Comparison of ENCODE assay signal across 24 cellular contexts in the genomic region with DNA sequence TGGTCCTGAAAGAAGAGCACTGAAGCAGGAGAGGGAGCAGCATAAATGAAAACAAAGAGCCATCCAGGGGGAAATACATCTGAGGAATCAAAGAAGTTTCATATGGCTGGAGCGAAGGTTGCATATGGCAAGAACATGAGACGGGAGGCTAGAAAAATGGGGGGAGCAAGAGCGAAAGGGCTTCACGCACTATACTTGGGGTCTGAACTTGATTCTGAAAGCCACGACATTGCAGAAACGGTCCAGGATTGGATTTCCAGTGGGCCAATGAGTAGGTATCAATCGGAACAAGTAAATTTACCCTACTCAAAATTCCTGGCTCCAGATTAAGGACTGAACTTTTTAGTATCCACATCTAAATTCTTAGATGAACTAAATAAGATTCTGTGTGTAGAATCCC.
"Had no signal": no experiment of that assay in that cellular context is flagged by ENCODE, and none has a peak within 500 bp of the region (broad histone marks: within the 10 kb centered on the region; RNA-seq: fewer than 3 reads in every experiment).

No MANE protein-coding gene starts in this region.

- H3K27me3 ChIP-seq: brain microvascular endothelial cell, heart left ventricle, right atrium auricular region, suprapubic skin, tibial artery had no signal

- H3K4me3 ChIP-seq: heart left ventricle, right atrium auricular region, suprapubic skin, tibial artery had no signal

- H3K4me3 Mint-ChIP-seq: activated T-cell treated with anti-CD3 and anti-CD28 coated beads, Interleukin-2, amount 50 U/mL, for 24 hours; endodermal cell; stimulated activated naive B cell treated with anti-CD40 and anti-IgM and Interleukin-4, amounts not matched to agents 10 μg/mL and 1 μg/mL and 100 μg/mL, for 72 hours; T-helper 2 cell treated with Interferon-gamma antibody and Interleukin-4, amounts not matched to agents 5 μg/mL and 100 μg/mL, for 36 hours had no signal

- H3K27ac ChIP-seq: brain microvascular endothelial cell, heart left ventricle, right atrium auricular region, suprapubic skin, tibial artery, VCaP had no signal

- H3K9me3 Mint-ChIP-seq: activated T-cell treated with anti-CD3 and anti-CD28 coated beads, Interleukin-2, amount 50 U/mL, for 24 hours; endodermal cell; stimulated activated naive B cell treated with anti-CD40 and anti-IgM and Interleukin-4, amounts not matched to agents 10 μg/mL and 1 μg/mL and 100 μg/mL, for 72 hours; T-helper 2 cell treated with Interferon-gamma antibody and Interleukin-4, amounts not matched to agents 5 μg/mL and 100 μg/mL, for 36 hours had no signal

- DNase-seq: activated CD4-positive, alpha-beta T cell treated with anti-CD3 and anti-CD28 coated beads for 48 hours; activated CD4-positive, alpha-beta T cell treated with anti-CD3 and anti-CD28 coated beads, Interleukin-2, amount 50 U/mL, for 48 hours; activated CD8-positive, alpha-beta memory T cell treated with anti-CD3 and anti-CD28 coated beads for 24 hours; activated gamma-delta T cell; activated naive CD4-positive, alpha-beta T cell treated with anti-CD3 and anti-CD28 coated beads, Interleukin-2, amount 50 U/mL, for 16 hours; activated T-cell treated with anti-CD3 and anti-CD28 coated beads, Interleukin-2, amount 50 U/mL, for 24 hours; amniotic stem cell; brain microvascular endothelial cell; caudate nucleus; endodermal cell; foreskin fibroblast; heart left ventricle; hypothalamus; stimulated activated CD4-positive, alpha-beta T cell treated with anti-CD3 and anti-CD28 coated beads, Interleukin-15, amount 100 ng/mL, for 24 hours; stimulated activated CD4-positive, alpha-beta T cell treated with anti-CD3 and anti-CD28 coated beads, Interleukin-2, amount 100 ng/mL, for 24 hours; stimulated activated naive B cell treated with anti-CD40 and anti-IgM and Interleukin-4, amounts not matched to agents 10 μg/mL and 1 μg/mL and 100 μg/mL, for 72 hours; T-helper 1 cell; tibial artery had no signal

- H3K36me3 ChIP-seq: brain microvascular endothelial cell, heart left ventricle, right atrium auricular region, suprapubic skin, tibial artery had no signal

- ATAC-seq: activated CD4-positive, CD25-positive, alpha-beta regulatory T cell treated with anti-CD3 and anti-CD28 coated beads, Interleukin-2, amount 50 U/mL, for 24 hours; esophagus mucosa; heart left ventricle; stimulated activated naive B cell treated with anti-CD40 and anti-IgM and Interleukin-4, amounts not matched to agents 10 μg/mL and 1 μg/mL and 100 μg/mL, for 72 hours had no signal

- H3K27me3 Mint-ChIP-seq: activated T-cell treated with anti-CD3 and anti-CD28 coated beads, Interleukin-2, amount 50 U/mL, for 24 hours; stimulated activated naive B cell treated with anti-CD40 and anti-IgM and Interleukin-4, amounts not matched to agents 10 μg/mL and 1 μg/mL and 100 μg/mL, for 72 hours had no signal

- H3K27ac Mint-ChIP-seq: activated T-cell treated with anti-CD3 and anti-CD28 coated beads, Interleukin-2, amount 50 U/mL, for 24 hours; stimulated activated naive B cell treated with anti-CD40 and anti-IgM and Interleukin-4, amounts not matched to agents 10 μg/mL and 1 μg/mL and 100 μg/mL, for 72 hours; T-helper 2 cell treated with Interferon-gamma antibody and Interleukin-4, amounts not matched to agents 5 μg/mL and 100 μg/mL, for 36 hours had no signal

- H3K9me3 ChIP-seq: heart left ventricle, right atrium auricular region, suprapubic skin, tibial artery had no signal
